In genomic region chr19:40269216-40269940, GRCh38 we compare ENCODE assay signal across 27 cellular contexts. TPM values are rescaled to one million over a fixed set of nuclear protein-coding genes. Genes with fewer than 3 reads are reported as not detected.
A peak's percentile ranks its signal among the peaks of the same experiment; 100 is the strongest.
DNase-seq lines count a peak whose midpoint lies in the region; ATAC-seq and TF ChIP-seq lines count a peak whose summit lies in the region.
"Had no signal": no experiment of that assay in that cellular context is flagged by ENCODE, and none has a peak within 500 bp of the region (broad histone marks: within the 10 kb centered on the region; RNA-seq: fewer than 3 reads in every experiment).

No MANE protein-coding gene starts in this region.

- no peak for TF ChIP-seq CTCF in CD4-positive, alpha-beta T cell (IDR thresholded peaks at IDR 0.05)
- TF ChIP-seq CTCF in CD8-positive, alpha-beta T cell (IDR thresholded peaks at IDR 0.05), result no peak
- no peak for TF ChIP-seq CTCF in adrenal gland (IDR thresholded peaks at IDR 0.05)
- TF ChIP-seq CTCF in neural progenitor cell (IDR thresholded peaks at IDR 0.05), result no peak
- no peak for TF ChIP-seq CTCF in GM10266 (IDR thresholded peaks at IDR 0.05; ENCODE audit: control insufficient read depth, insufficient read depth, low read depth, missing control alignments)

- peaks cover 56% of the 10 kb centered on the region for H3K4me1 Mint-ChIP-seq in CD4-positive, alpha-beta T cell (ENCODE audit: low read depth)
- H3K4me1 Mint-ChIP-seq in CD8-positive, alpha-beta T cell (ENCODE audit: low read depth), result peaks cover 57% of the 10 kb centered on the region
- peaks cover 23% of the 10 kb centered on the region for H3K4me1 Mint-ChIP-seq in neural progenitor cell

- H3K9ac ChIP-seq in neural progenitor cell, result no peak overlapping the region

- no peak for ATAC-seq in CD4-positive, alpha-beta T cell (ENCODE audit: poor library complexity)
- ATAC-seq in CD8-positive, alpha-beta T cell, result no peak

- peaks cover 28% of the 10 kb centered on the region for H3K4me1 ChIP-seq in CD8-positive, alpha-beta T cell (ENCODE audit: insufficient read depth, low read length)
- H3K4me1 ChIP-seq in adrenal gland (replicated peaks in 1 of 2) (peaks cover 34% of the 10 kb centered on the region in 2 donors), neural progenitor cell (no peaks in the 10 kb centered on the region)

- H3K36me3 ChIP-seq in CD8-positive, alpha-beta T cell (ENCODE audit: insufficient read depth, low read length), result peaks cover 11% of the 10 kb centered on the region
- H3K36me3 ChIP-seq in adrenal gland (replicated peaks in 1 of 2), result peaks cover 0 to 8% of the 10 kb centered on the region in 2 donors
- no peaks in the 10 kb centered on the region for H3K36me3 ChIP-seq in neural progenitor cell
- H3K36me3 ChIP-seq: ovary had no signal

- POLR2A ChIA-PET in CD4-positive, alpha-beta T cell (lab: Charles Lee), result no interaction called here
- POLR2A ChIA-PET in CD8-positive, alpha-beta T cell (lab: Charles Lee), result interaction anchor here (1.5 kb wide), 1 partner anchor 10 kb away, joined by 3 read pairs; no protein-coding TSS in a partner anchor

- peaks cover 69% of the 10 kb centered on the region for H3K79me2 ChIP-seq in neural progenitor cell (ENCODE audit: low read depth)

- H3K27me3 ChIP-seq in CD4-positive, alpha-beta T cell (ENCODE audit: control insufficient read depth, insufficient read depth, low read length), result no peaks in the 10 kb centered on the region
- no peaks in the 10 kb centered on the region for H3K27me3 ChIP-seq in CD8-positive, alpha-beta T cell (ENCODE audit: insufficient read depth, low read length)
- H3K27me3 ChIP-seq in adrenal gland (no peaks in the 10 kb centered on the region), neural progenitor cell (no peaks in the 10 kb centered on the region)
- H3K27me3 ChIP-seq: ovary had no signal

- no peak for DNase-seq in CD4-positive, alpha-beta T cell
- no peak for DNase-seq in CD8-positive, alpha-beta T cell
- no peak for DNase-seq in adrenal gland
- no peak for DNase-seq in neural progenitor cell (ENCODE audit: low spot score)
- DNase-seq in GM10266 (ENCODE audit: extremely low spot score), result no peak
- DNase-seq in T-helper 9 cell, result no peak
- DNase-seq in NCI-H2227 (lab: John Stamatoyannopoulos, UW; ENCODE audit: unreplicated experiment), result no peak
- DNase-seq: activated CD4-positive, alpha-beta T cell treated with anti-CD3 and anti-CD28 coated beads, Interleukin-2, amount 50 U/mL, for 1 hour; activated naive CD8-positive, alpha-beta T cell treated with anti-CD3 and anti-CD28 coated beads, Interleukin-2, amount 10 ng/mL, durations not matched to agents 7 days and 5 days; Karpas-422; NCI-H1436 treated with DMSO at 0.1 percent for 48 hours; NCI-H510A; retina; stimulated activated CD4-positive, alpha-beta T cell treated with anti-CD3 and anti-CD28 coated beads, Interleukin-1b, Interleukin-23, amount 100 ng/mL, for 48 hours had no signal

- no peak overlapping the region for H2AFZ ChIP-seq in neural progenitor cell (replicated peaks)

- no peak overlapping the region for H3K4me2 ChIP-seq in neural progenitor cell
- H3K4me2 ChIP-seq: smooth muscle cell had no signal

- WGBS in adrenal gland, 4 donors, result 83 to 92% (median 88%) methylated on average over 10 to 11 of the region's 11 CpGs

- no peak overlapping the region for H3K4me3 ChIP-seq in CD8-positive, alpha-beta T cell (ENCODE audit: low read depth, low read length)
- H3K4me3 ChIP-seq in adrenal gland (no peak overlapping the region), neural progenitor cell (no peak overlapping the region)
- H3K4me3 ChIP-seq: ovary, smooth muscle cell had no signal

- H3K9me3 Mint-ChIP-seq in CD4-positive, alpha-beta T cell, result no peaks in the 10 kb centered on the region
- no peaks in the 10 kb centered on the region for H3K9me3 Mint-ChIP-seq in CD8-positive, alpha-beta T cell
- no peaks in the 10 kb centered on the region for H3K9me3 Mint-ChIP-seq in neural progenitor cell
- H3K9me3 Mint-ChIP-seq: activated naive CD8-positive, alpha-beta T cell treated with anti-CD3 and anti-CD28 coated beads, Interleukin-2, amount 10 ng/mL, durations not matched to agents 7 days and 5 days; HFFc6; nephron had no signal

- peak overlapping the region; percentile 15 for H3K27ac Mint-ChIP-seq in CD4-positive, alpha-beta T cell
- H3K27ac Mint-ChIP-seq in CD8-positive, alpha-beta T cell, result peak overlapping the region; percentile 30
- peak overlapping the region; percentile 40 for H3K27ac Mint-ChIP-seq in neural progenitor cell
- H3K27ac Mint-ChIP-seq: activated naive CD8-positive, alpha-beta T cell treated with anti-CD3 and anti-CD28 coated beads, Interleukin-2, amount 10 ng/mL, durations not matched to agents 7 days and 5 days; HFFc6 had no signal

- H3F3A ChIP-seq in neural progenitor cell (ENCODE audit: low read depth), result no peaks in the 10 kb centered on the region

- H3K36me3 Mint-ChIP-seq in CD4-positive, alpha-beta T cell (ENCODE audit: low read depth), result peaks cover 53% of the 10 kb centered on the region
- peaks cover 59% of the 10 kb centered on the region for H3K36me3 Mint-ChIP-seq in CD8-positive, alpha-beta T cell
- peaks cover 10% of the 10 kb centered on the region for H3K36me3 Mint-ChIP-seq in neural progenitor cell

- no peak for TF ChIP-seq POLR2A in adrenal gland (IDR thresholded peaks at IDR 0.05)

- no peaks in the 10 kb centered on the region for H3K27me3 Mint-ChIP-seq in CD4-positive, alpha-beta T cell
- H3K27me3 Mint-ChIP-seq in CD8-positive, alpha-beta T cell (ENCODE audit: low read depth), result no peaks in the 10 kb centered on the region
- H3K27me3 Mint-ChIP-seq in neural progenitor cell (ENCODE audit: insufficient read depth, low read depth), result peaks cover 6% of the 10 kb centered on the region
- H3K27me3 Mint-ChIP-seq: activated naive CD8-positive, alpha-beta T cell treated with anti-CD3 and anti-CD28 coated beads, Interleukin-2, amount 10 ng/mL, durations not matched to agents 7 days and 5 days had no signal

- peaks cover 50% of the 10 kb centered on the region for H4K20me1 ChIP-seq in neural progenitor cell (ENCODE audit: low read depth)

- H3K27ac ChIP-seq in CD4-positive, alpha-beta T cell (ENCODE audit: low read depth, low read length), result no peak overlapping the region
- no peak overlapping the region for H3K27ac ChIP-seq in CD8-positive, alpha-beta T cell (ENCODE audit: low read depth, low read length)
- H3K27ac ChIP-seq in adrenal gland (peak overlapping the region in 4 of 5 donors; percentile 60 to 84 (median 66)), neural progenitor cell (no peak overlapping the region)
- H3K27ac ChIP-seq: C4-2B, HL-60, VCaP had no signal

- no peak overlapping the region for H3K4me3 Mint-ChIP-seq in CD4-positive, alpha-beta T cell
- no peak overlapping the region for H3K4me3 Mint-ChIP-seq in CD8-positive, alpha-beta T cell
- no peak overlapping the region for H3K4me3 Mint-ChIP-seq in neural progenitor cell
- H3K4me3 Mint-ChIP-seq: activated naive CD8-positive, alpha-beta T cell treated with anti-CD3 and anti-CD28 coated beads, Interleukin-2, amount 10 ng/mL, durations not matched to agents 7 days and 5 days; HFFc6; nephron had no signal

- intact Hi-C loops in CD4-positive, alpha-beta T cell (cut with DNase I, micrococcal nuclease), result no loop called here
- intact Hi-C loops in CD8-positive, alpha-beta T cell (cut with DNase I, micrococcal nuclease), result no loop called here
- intact Hi-C loops in adrenal gland (cut with DNase I), result no loop called here

- CTCF ChIA-PET in CD4-positive, alpha-beta T cell (lab: Charles Lee), result no interaction called here
- CTCF ChIA-PET in CD8-positive, alpha-beta T cell (lab: Charles Lee), result interaction anchor here (1.1 kb wide), 1 partner anchor 104 kb away, joined by 3 read pairs; no protein-coding TSS in a partner anchor

- no peaks in the 10 kb centered on the region for H3K9me3 ChIP-seq in CD4-positive, alpha-beta T cell (ENCODE audit: control insufficient read depth, low read length)
- H3K9me3 ChIP-seq in CD8-positive, alpha-beta T cell (ENCODE audit: low read length), result no peaks in the 10 kb centered on the region
- H3K9me3 ChIP-seq in adrenal gland (replicated peaks in 1 of 3) (no peaks in the 10 kb centered on the region), neural progenitor cell (ENCODE audit: low read depth) (no peaks in the 10 kb centered on the region)
- H3K9me3 ChIP-seq: ovary had no signal

RNA-seq across cellular contexts. Expression of gene AKT2, which starts 15.8 kb away (rescaled TPM):
- total RNA-seq in CD4-positive, alpha-beta T cell, result 100 to 1,000 TPM; 197 to 199 TPM
- total RNA-seq in CD8-positive, alpha-beta T cell, result 100 to 1,000 TPM; 289 to 292 TPM
- total RNA-seq in adrenal gland (100 to 1,000 TPM in 5 of 8 donors, 10 to 100 TPM in 3; 49.2 to 195 (median 128) TPM), neural progenitor cell (ENCODE audit: low replicate concordance) (85.1 and 139 TPM in 2 replicates)
- polyA plus RNA-seq in adrenal gland, result 100 to 1,000 TPM in 2 of 3 donors, 10 to 100 TPM in 1; 72.9 to 123 (median 107) TPM

RNA-seq across cellular contexts. Expression of gene CCNP, which starts 42.9 kb away (rescaled TPM):
- total RNA-seq in CD4-positive, alpha-beta T cell, result 1 to 10 TPM; 1.2 to 1.7 TPM
- total RNA-seq in CD8-positive, alpha-beta T cell, result 1 to 10 TPM; 1.7 to 2.1 TPM
- total RNA-seq in adrenal gland (1 to 10 TPM in 4 of 8 donors, under 1 TPM in 1, not detected in 3; 0.27 to 3.0 (median 1.3) TPM), neural progenitor cell (ENCODE audit: low replicate concordance) (1.7 TPM in 1 of 2 replicates, not detected in the other)
- polyA plus RNA-seq in adrenal gland, result 1 to 10 TPM in 1 of 3 donors, under 1 TPM in 1, not detected in 1; 0.72 to 1.0 TPM
- total RNA-seq: glomerular endothelial cell, mononuclear cell, smooth muscle cell, ureter had no signal

RNA-seq across cellular contexts. Expression of gene TTC9B, which starts 51.2 kb away (rescaled TPM):
- total RNA-seq in CD4-positive, alpha-beta T cell, result not detected
- total RNA-seq in CD8-positive, alpha-beta T cell, result not detected
- under 1 TPM in 1 of 8 donors, not detected in 7; 0.32 TPM for total RNA-seq in adrenal gland
- under 1 TPM in 2 of 3 donors, not detected in 1; 0.51 to 0.56 TPM for polyA plus RNA-seq in adrenal gland
- total RNA-seq in neural progenitor cell (ENCODE audit: low replicate concordance), result not detected in 2 replicates
- total RNA-seq: activated naive CD8-positive, alpha-beta T cell treated with anti-CD3 and anti-CD28 coated beads, Interleukin-2, amount 10 ng/mL, durations not matched to agents 7 days and 5 days; glomerular endothelial cell; HFFc6; lower leg skin; OCI-LY7; ovary; smooth muscle cell; T-helper 2 cell treated with Interferon-gamma antibody and Interleukin-4, amounts not matched to agents 100 ng/mL and 5 ng/mL, for 36 hours; ureter had no signal
- polyA plus RNA-seq: ovary, smooth muscle cell had no signal

Comparison
In these comparisons a context has a peak if more than half of its experiments do, and no peak if none do; other contexts are left out.
1. H3K27ac ChIP-seq: peak in adrenal gland (4 of 5); none in CD4-positive, alpha-beta T cell (single experiment), CD8-positive, alpha-beta T cell (single experiment) and neural progenitor cell (single experiment).
2. Peak in every context shown above with its lines, with median percentiles within 50 percentile points of each other: H3K27ac Mint-ChIP-seq.